Comparison of ENCODE assay signal across 13 cellular contexts in the genomic region with DNA sequence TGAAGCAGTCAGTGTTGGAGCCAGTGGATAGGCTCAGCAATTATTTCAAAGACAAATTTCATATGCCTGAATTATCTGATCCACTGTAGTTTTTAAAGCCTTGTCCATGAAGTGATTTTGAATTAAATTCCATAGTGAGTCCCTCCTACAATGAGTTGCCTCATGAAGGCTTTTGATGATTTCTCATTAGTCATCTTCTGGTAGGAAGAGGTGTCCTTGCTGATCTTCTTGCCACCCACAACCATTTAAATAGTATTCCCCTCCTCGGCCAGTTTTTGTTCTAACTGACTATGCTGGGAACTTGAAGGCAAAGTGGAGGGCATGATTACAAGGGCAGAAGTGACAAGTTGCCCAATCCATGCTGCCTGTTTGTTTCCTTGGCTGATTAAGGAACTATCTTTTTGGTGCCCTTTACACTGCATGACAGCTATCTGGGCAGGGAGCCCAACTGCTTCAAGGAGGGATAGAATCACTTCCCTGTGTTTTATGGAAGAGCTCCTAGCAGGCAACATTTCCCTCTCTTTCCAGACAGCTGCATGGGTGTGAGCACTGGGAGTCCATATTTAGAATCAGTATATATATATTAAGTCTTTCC.
DNase-seq lines count a peak whose midpoint lies in the region; ATAC-seq, FAIRE-seq and TF ChIP-seq lines count a peak whose summit lies in the region.
"Had no signal": no experiment of that assay in that cellular context is flagged by ENCODE, and none has a peak within 500 bp of the region (broad histone marks: within the 10 kb centered on the region; RNA-seq: fewer than 3 reads in every experiment).

No MANE protein-coding gene starts in this region.

- intact Hi-C loops in left cardiac atrium (cut with DNase I) (no loop called here), kidney (cut with DNase I) (no loop called here)

- H3K9ac ChIP-seq in kidney (ENCODE audit: low read length in 2 of 2): no peak overlapping the region

- DNase-seq in H4 (ENCODE audit: low spot score) (peak; percentile 21), SKM-1 treated with dmso at 0.1 percent for 144 hours (lab: John Stamatoyannopoulos, UW; ENCODE audit: unreplicated experiment) (peak; percentile 36), left cardiac atrium (peak; percentile 35), skeletal muscle cell (ENCODE audit: low read depth) (peak; percentile 48), kidney (no peak), germinal center (ENCODE audit: low spot score) (no peak)
- DNase-seq: central memory CD4-positive, alpha-beta T cell; NCI-H2081 treated with DMSO at 0.1 percent for 48 hours had no signal

- H3K9me3 ChIP-seq in kidney (ENCODE audit: control insufficient read depth in 1 of 2, low read length in 2 of 2): no peaks in the 10 kb centered on the region
- H3K9me3 ChIP-seq: prostate gland had no signal

- H3K4me3 ChIP-seq in skeletal muscle cell (ENCODE audit: low read depth, low read length) (no peak overlapping the region), kidney (ENCODE audit: low read length in 2 of 2) (no peak overlapping the region)
- H3K4me3 ChIP-seq: prostate gland had no signal

- no peaks in the 10 kb centered on the region for H3K4me1 ChIP-seq in kidney (ENCODE audit: control insufficient read depth in 1 of 2, insufficient read depth in 1 of 2, low read depth in 1 of 2, low read length in 2 of 2)
- H3K4me1 ChIP-seq: prostate gland had no signal

- FAIRE-seq in kidney (lab: Jason Lieb, UNC): no peak
- FAIRE-seq: D721Med had no signal

- no peak for TF ChIP-seq CTCF in kidney (IDR thresholded peaks at IDR 0.05; ENCODE audit: borderline replicate concordance, extremely low read depth, insufficient read depth)

- no peak overlapping the region for H3K27ac ChIP-seq in kidney (ENCODE audit: low read depth in 2 of 2, low read length in 2 of 2)
- H3K27ac ChIP-seq: prostate gland had no signal

- ATAC-seq in left cardiac atrium (peak; percentile 34 to 71), HG02623 (IDR thresholded peaks at IDR 0.05; ENCODE audit: unreplicated experiment) (no peak), GM21367 (IDR thresholded peaks at IDR 0.05; ENCODE audit: unreplicated experiment) (no peak)
- ATAC-seq: activated CD4-positive, CD25-positive, alpha-beta regulatory T cell treated with anti-CD3 and anti-CD28 coated beads, Interleukin-2, amount 50 U/mL, for 24 hours had no signal

- H3K36me3 ChIP-seq in kidney (ENCODE audit: control insufficient read depth in 1 of 2, insufficient read depth in 2 of 2, low read length in 2 of 2): no peaks in the 10 kb centered on the region
- H3K36me3 ChIP-seq: prostate gland had no signal

Comparison
In these comparisons a context has a peak if more than half of its experiments do, and no peak if none do; other contexts are left out.
1. DNase-seq: peak in H4 (single experiment), SKM-1 treated with dmso at 0.1 percent for 144 hours (single experiment), left cardiac atrium (single experiment) and skeletal muscle cell (single experiment); none in kidney (single experiment) and germinal center (single experiment).
2. ATAC-seq: peak in left cardiac atrium (2 of 2); none in HG02623 (single experiment) and GM21367 (single experiment).